Comparison of ENCODE assay signal across 24 cellular contexts in genomic region chr13:33137726-33138125, GRCh38.
"Had no signal": no experiment of that assay in that cellular context is flagged by ENCODE, and none has a peak within 500 bp of the region (broad histone marks: within the 10 kb centered on the region; RNA-seq: fewer than 3 reads in every experiment).

No MANE protein-coding gene starts in this region.

- H3K27ac Mint-ChIP-seq: activated CD8-positive, alpha-beta T cell treated with anti-CD3 and anti-CD28 coated beads for 36 hours; activated naive CD4-positive, alpha-beta T cell treated with anti-CD3 and anti-CD28 coated beads, Interleukin-2, amount 50 U/mL, for 24 hours; activated T-helper 1 cell treated with anti-CD3 and anti-CD28 coated beads, Interleukin-12 subunit alpha, Interleukin-12 subunit beta, Interleukin-2, Interleukin-4 antibody, amounts not matched to agents 30 ng/mL and 10 ng/mL and 1 ng/mL, durations not matched to agents 14 hours and 24 hours and 36 hours; T-helper 2 cell treated with Interferon-gamma antibody and Interleukin-4, amounts not matched to agents 5 μg/mL and 100 μg/mL, for 36 hours had no signal

- H3K4me1 Mint-ChIP-seq: activated naive CD4-positive, alpha-beta T cell treated with anti-CD3 and anti-CD28 coated beads, Interleukin-2, amount 50 U/mL, for 24 hours; central memory CD8-positive, alpha-beta T cell had no signal

- H3K4me3 ChIP-seq: ascending aorta, body of pancreas, SJSA1 had no signal

- DNase-seq: activated CD4-positive, alpha-beta T cell treated with anti-CD3 and anti-CD28 coated beads for 4 hours; activated CD8-positive, alpha-beta memory T cell treated with anti-CD3 and anti-CD28 coated beads, Interleukin-2, amount 50 U/mL, for 4 hours; activated CD8-positive, alpha-beta T cell treated with anti-CD3 and anti-CD28 coated beads for 36 hours; activated effector memory CD4-positive, alpha-beta T cell treated with Interleukin-2 at 50 U/mL for 16 hours; activated naive CD4-positive, alpha-beta T cell; activated T-cell treated with anti-CD3 and anti-CD28 coated beads, Interleukin-2, amount 50 U/mL, for 1 hour; body of pancreas; Kasumi-1; KBM-7; NCI-H1092; NCI-H2029; NCI-H2107; NCI-H345; NCI-H69; NK-92 treated with Interleukin-12 subunit alpha and Interleukin-12 subunit beta, amount 100 ng/mL, for 24 hours; OCI-M1; RPMI8226; SW 1271 had no signal

- H3K27ac ChIP-seq: body of pancreas, SJSA1 had no signal

- H3K4me3 Mint-ChIP-seq: activated CD8-positive, alpha-beta T cell treated with anti-CD3 and anti-CD28 coated beads for 36 hours; activated naive CD4-positive, alpha-beta T cell treated with anti-CD3 and anti-CD28 coated beads, Interleukin-2, amount 50 U/mL, for 24 hours; activated T-helper 1 cell treated with anti-CD3 and anti-CD28 coated beads, Interleukin-12 subunit alpha, Interleukin-12 subunit beta, Interleukin-2, Interleukin-4 antibody, amounts not matched to agents 30 ng/mL and 10 ng/mL and 1 ng/mL, durations not matched to agents 14 hours and 24 hours and 36 hours; central memory CD8-positive, alpha-beta T cell; T-helper 2 cell treated with Interferon-gamma antibody and Interleukin-4, amounts not matched to agents 5 μg/mL and 100 μg/mL, for 36 hours had no signal

- H3K4me1 ChIP-seq: body of pancreas had no signal

- H3K9me3 ChIP-seq: ascending aorta, body of pancreas, SJSA1 had no signal

- H3K27me3 Mint-ChIP-seq: central memory CD8-positive, alpha-beta T cell had no signal

- H3K36me3 Mint-ChIP-seq: activated naive CD4-positive, alpha-beta T cell treated with anti-CD3 and anti-CD28 coated beads, Interleukin-2, amount 50 U/mL, for 24 hours had no signal

- H3K27me3 ChIP-seq: ascending aorta, body of pancreas, SJSA1 had no signal

- H3K9me3 Mint-ChIP-seq: activated naive CD4-positive, alpha-beta T cell treated with anti-CD3 and anti-CD28 coated beads, Interleukin-2, amount 50 U/mL, for 24 hours; central memory CD8-positive, alpha-beta T cell had no signal
